Comparison of ENCODE assay signal across 27 cellular contexts in genomic region chr1:232193451-232193783, GRCh38.
"Had no signal": no experiment of that assay in that cellular context is flagged by ENCODE, and none has a peak within 500 bp of the region (broad histone marks: within the 10 kb centered on the region; RNA-seq: fewer than 3 reads in every experiment).

No MANE protein-coding gene starts in this region.

- H3K4me1 ChIP-seq: breast epithelium, colonic mucosa, gastroesophageal sphincter had no signal

- H3K27me3 ChIP-seq: ascending aorta, breast epithelium, cardiac muscle cell, colonic mucosa, esophagus squamous epithelium, gastroesophageal sphincter had no signal

- H3K4me3 ChIP-seq: ascending aorta, breast epithelium, cardiac muscle cell, colonic mucosa, esophagus squamous epithelium, gastroesophageal sphincter had no signal

- H3K9me3 ChIP-seq: ascending aorta, breast epithelium, colonic mucosa, esophagus squamous epithelium, gastroesophageal sphincter had no signal

- DNase-seq: activated CD4-positive, alpha-beta memory T cell treated with anti-CD3 and anti-CD28 coated beads, Interleukin-2, amount 10 ng/mL, durations not matched to agents 7 days and 5 days; activated CD4-positive, alpha-beta T cell treated with anti-CD3 and anti-CD28 coated beads for 1 hour; activated CD4-positive, alpha-beta T cell treated with anti-CD3 and anti-CD28 coated beads for 4 hours; activated CD4-positive, alpha-beta T cell treated with anti-CD3 and anti-CD28 coated beads, Interleukin-2, amount 10 ng/mL, durations not matched to agents 7 days and 5 days; activated CD4-positive, alpha-beta T cell treated with anti-CD3 and anti-CD28 coated beads, Interleukin-2, amount 50 U/mL, for 4 hours; activated CD8-positive, alpha-beta memory T cell treated with anti-CD3 and anti-CD28 coated beads, Interleukin-2, amount 50 U/mL, for 48 hours; activated gamma-delta T cell; activated naive CD4-positive, alpha-beta T cell; activated naive CD4-positive, alpha-beta T cell treated with anti-CD3 and anti-CD28 coated beads, Interleukin-2, amount 10 ng/mL, durations not matched to agents 7 days and 5 days; activated naive CD8-positive, alpha-beta T cell treated with anti-CD3 and anti-CD28 coated beads, Interleukin-2, amount 10 ng/mL, durations not matched to agents 7 days and 5 days; activated T-cell treated with anti-CD3 and anti-CD28 coated beads for 4 hours; activated T-cell treated with anti-CD3 and anti-CD28 coated beads, Interleukin-2, amount 50 U/mL, for 24 hours; activated T-cell treated with anti-CD3 and anti-CD28 coated beads, Interleukin-2, amount 50 U/mL, for 72 hours; central memory CD4-positive, alpha-beta T cell; cerebellar nuclear complex; colonic mucosa; effector CD8-positive, alpha-beta T cell; esophagus squamous epithelium; foreskin melanocyte; T-helper 2 cell had no signal

- H3K36me3 ChIP-seq: ascending aorta, breast epithelium, cardiac muscle cell, colonic mucosa, esophagus squamous epithelium, gastroesophageal sphincter had no signal

- H3K27ac ChIP-seq: ascending aorta, breast epithelium, cardiac muscle cell, colonic mucosa, epithelial cell of prostate, gastroesophageal sphincter had no signal

- ATAC-seq: activated naive CD4-positive, alpha-beta T cell treated with anti-CD3 and anti-CD28 coated beads, Interleukin-2, amount 50 U/mL, for 72 hours; activated T-cell treated with anti-CD3 and anti-CD28 coated beads, Interleukin-2, amount 50 U/mL, for 72 hours; gastroesophageal sphincter; WTC11 had no signal
